In genomic region chr16:28330981-28331380, GRCh38 we compare ENCODE assay signal across 3 cellular contexts. TPM values are rescaled to one million over a fixed set of nuclear protein-coding genes. Genes with fewer than 3 reads are reported as not detected.
"Had no signal": no experiment of that assay in that cellular context is flagged by ENCODE, and none has a peak within 500 bp of the region (broad histone marks: within the 10 kb centered on the region; RNA-seq: fewer than 3 reads in every experiment).

No MANE protein-coding gene starts in this region.

RNA-seq across cellular contexts. Expression of gene NPIPB6, which starts 32.3 kb away (rescaled TPM):
- total RNA-seq: lung microvascular endothelial cell had no signal

RNA-seq across cellular contexts. Expression of gene SBK1, which starts 38.7 kb away (rescaled TPM):
- total RNA-seq: lung microvascular endothelial cell, mesenteric fat pad, osteoblast had no signal
